21 cellular contexts compared by ENCODE assay signal in genomic region chr13:27964741-27965323, GRCh38. TPM values are rescaled to one million over a fixed set of nuclear protein-coding genes. Genes with fewer than 3 reads are reported as not detected.
"Had no signal": no experiment of that assay in that cellular context is flagged by ENCODE, and none has a peak within 500 bp of the region (broad histone marks: within the 10 kb centered on the region; RNA-seq: fewer than 3 reads in every experiment).

No MANE protein-coding gene starts in this region.

- H3K27ac Mint-ChIP-seq: activated CD4-positive, alpha-beta T cell treated with anti-CD3 and anti-CD28 coated beads, Interleukin-2, amount 10 ng/mL, durations not matched to agents 7 days and 5 days; dendritic cell treated with granulocyte-macrophage colony-stimulating factor and Interleukin-4, amounts not matched to agents 40 ng/mL and 50 ng/mL, for 4 days; effector memory CD8-positive, alpha-beta T cell; memory B cell; nephron; stimulated activated memory B cell treated with anti-CD40 and anti-IgM and Interleukin-4, amounts not matched to agents 10 μg/mL and 1 μg/mL and 100 μg/mL, for 72 hours; T-helper 2 cell treated with Interferon-gamma antibody and Interleukin-4, amounts not matched to agents 5 μg/mL and 100 μg/mL, for 36 hours had no signal

- DNase-seq: activated CD4-positive, alpha-beta T cell treated with anti-CD3 and anti-CD28 coated beads, Interleukin-2, amount 10 ng/mL, durations not matched to agents 7 days and 5 days; activated naive CD4-positive, alpha-beta T cell; anterior cingulate cortex; cerebellar nuclear complex; effector memory CD8-positive, alpha-beta T cell; heart left ventricle; sigmoid colon; stimulated activated CD4-positive, alpha-beta T cell treated with anti-CD3 and anti-CD28 coated beads, Interleukin-2, amount 100 ng/mL, for 48 hours; uterus had no signal

- H3K4me3 ChIP-seq: breast epithelium, heart left ventricle, sigmoid colon, uterus had no signal

- H3K36me3 ChIP-seq: breast epithelium, heart left ventricle, sigmoid colon, uterus had no signal

- FAIRE-seq: frontal cortex, keratinocyte had no signal

- H3K27ac ChIP-seq: breast epithelium, epithelial cell of prostate, heart left ventricle, sigmoid colon, uterus had no signal

- H3K9me3 ChIP-seq: breast epithelium, heart left ventricle, sigmoid colon, uterus had no signal

- H3K36me3 Mint-ChIP-seq: memory B cell; stimulated activated memory B cell treated with anti-CD40 and anti-IgM and Interleukin-4, amounts not matched to agents 10 μg/mL and 1 μg/mL and 100 μg/mL, for 72 hours had no signal

- H3K9me3 Mint-ChIP-seq: activated CD4-positive, alpha-beta T cell treated with anti-CD3 and anti-CD28 coated beads, Interleukin-2, amount 10 ng/mL, durations not matched to agents 7 days and 5 days; dendritic cell treated with granulocyte-macrophage colony-stimulating factor and Interleukin-4, amounts not matched to agents 40 ng/mL and 50 ng/mL, for 4 days; effector memory CD8-positive, alpha-beta T cell; memory B cell; nephron; stimulated activated memory B cell treated with anti-CD40 and anti-IgM and Interleukin-4, amounts not matched to agents 10 μg/mL and 1 μg/mL and 100 μg/mL, for 72 hours; T-helper 2 cell treated with Interferon-gamma antibody and Interleukin-4, amounts not matched to agents 5 μg/mL and 100 μg/mL, for 36 hours had no signal

- H3K4me3 Mint-ChIP-seq: activated CD4-positive, alpha-beta T cell treated with anti-CD3 and anti-CD28 coated beads, Interleukin-2, amount 10 ng/mL, durations not matched to agents 7 days and 5 days; dendritic cell treated with granulocyte-macrophage colony-stimulating factor and Interleukin-4, amounts not matched to agents 40 ng/mL and 50 ng/mL, for 4 days; effector memory CD8-positive, alpha-beta T cell; memory B cell; stimulated activated memory B cell treated with anti-CD40 and anti-IgM and Interleukin-4, amounts not matched to agents 10 μg/mL and 1 μg/mL and 100 μg/mL, for 72 hours; T-helper 2 cell treated with Interferon-gamma antibody and Interleukin-4, amounts not matched to agents 5 μg/mL and 100 μg/mL, for 36 hours had no signal

- ATAC-seq: effector memory CD8-positive, alpha-beta T cell; heart left ventricle; left lobe of liver; stimulated activated memory B cell treated with anti-CD40 and anti-IgM and Interleukin-4, amounts not matched to agents 10 μg/mL and 1 μg/mL and 100 μg/mL, for 72 hours had no signal

RNA-seq across cellular contexts. Expression of gene CDX2, which starts 4.3 kb away (rescaled TPM):
- total RNA-seq: activated CD4-positive, alpha-beta T cell treated with anti-CD3 and anti-CD28 coated beads, Interleukin-2, amount 10 ng/mL, durations not matched to agents 7 days and 5 days; fibroblast of lung; frontal cortex; heart left ventricle; left lobe of liver; osteocyte; sigmoid colon had no signal
- polyA plus RNA-seq: fibroblast of lung, heart left ventricle, keratinocyte had no signal

RNA-seq across cellular contexts. Expression of gene URAD, which starts 23.7 kb away (rescaled TPM):
- total RNA-seq: activated CD4-positive, alpha-beta T cell treated with anti-CD3 and anti-CD28 coated beads, Interleukin-2, amount 10 ng/mL, durations not matched to agents 7 days and 5 days; fibroblast of lung; frontal cortex; heart left ventricle; left lobe of liver; osteocyte; sigmoid colon; uterus had no signal
- polyA plus RNA-seq: fibroblast of lung, heart left ventricle, keratinocyte had no signal

RNA-seq across cellular contexts. Expression of gene PDX1, which starts 45.0 kb away (rescaled TPM):
- total RNA-seq: activated CD4-positive, alpha-beta T cell treated with anti-CD3 and anti-CD28 coated beads, Interleukin-2, amount 10 ng/mL, durations not matched to agents 7 days and 5 days; breast epithelium; fibroblast of lung; frontal cortex; heart left ventricle; osteocyte; sigmoid colon; uterus had no signal
- polyA plus RNA-seq: fibroblast of lung, heart left ventricle, keratinocyte had no signal
